1 cellular context compared by ENCODE assay signal in genomic region chr4:8592366-8593267, GRCh38.
TF ChIP-seq lines count a peak whose summit lies in the region.

TSS of gene CPZ (plus strand) at chr4:8592765. CDS start at chr4:8592834, 69 bp downstream.

TF ChIP-seq in HEK293, 187 proteins besides CTCF, POLR2A, EP300 and RAD21 (continued from another document and continues in another):
- TF ChIP-seq ZNF148 (tag by site-specific recombination; IDR thresholded peaks at IDR 0.05; ENCODE audit: borderline replicate concordance) (no peak), ZBTB17 (tag by site-specific recombination; IDR thresholded peaks at IDR 0.05) (no peak), ZNF837 (tag by site-specific recombination; IDR thresholded peaks at IDR 0.05) (no peak), ZNF140 (tag by site-specific recombination; IDR thresholded peaks at IDR 0.05) (no peak), ZSCAN18 (tag by site-specific recombination; IDR thresholded peaks at IDR 0.05) (no peak), GFI1B (tag by site-specific recombination; IDR thresholded peaks at IDR 0.05) (no peak), ZNF211 (tag by site-specific recombination; IDR thresholded peaks at IDR 0.05; ENCODE audit: low read depth) (no peak), HOXA7 (CRISPR knock-in tag; IDR thresholded peaks at IDR 0.05; ENCODE audit: borderline replicate concordance) (no peak), PRDM10 (tag by site-specific recombination; IDR thresholded peaks at IDR 0.05) (no peak), ZNF121 (tag by site-specific recombination; IDR thresholded peaks at IDR 0.05) (no peak), ZBTB26 (tag by site-specific recombination; optimal IDR thresholded peaks at IDR 0.05) (peak; percentile 32), ZNF610 (tag by site-specific recombination; IDR thresholded peaks at IDR 0.05; ENCODE audit: borderline replicate concordance) (no peak), ZNF416 (tag by site-specific recombination; IDR thresholded peaks at IDR 0.05) (no peak), ZNF707 (tag by site-specific recombination; IDR thresholded peaks at IDR 0.05) (no peak), HOXC10 (CRISPR knock-in tag; IDR thresholded peaks at IDR 0.05) (no peak), TCF7L2 (IDR thresholded peaks at IDR 0.05; ENCODE audit: borderline replicate concordance, low read depth, low read length) (no peak), ZBTB8A (tag by site-specific recombination; IDR thresholded peaks at IDR 0.05) (0 out of 2 replicates have a peak, but pooled peaks have one; percentile 21), ZNF670 (tag by site-specific recombination; IDR thresholded peaks at IDR 0.05; ENCODE audit: low read depth) (no peak), ZNF654 (tag by site-specific recombination; IDR thresholded peaks at IDR 0.05; ENCODE audit: low read depth) (no peak), ZBTB20 (tag by site-specific recombination; IDR thresholded peaks at IDR 0.05) (peak; percentile 82), BCL11A (tag by site-specific recombination; IDR thresholded peaks at IDR 0.05; ENCODE audit: low read depth) (no peak), OVOL3 (tag by site-specific recombination; IDR thresholded peaks at IDR 0.05) (no peak), ZFHX2 (tag by site-specific recombination; conservative IDR thresholded peaks at IDR 0.05) (peak; percentile 72), ZNF449 (tag by site-specific recombination; IDR thresholded peaks at IDR 0.05) (no peak), ZNF521 (tag by site-specific recombination; IDR thresholded peaks at IDR 0.05) (no peak), KLF8 (tag by site-specific recombination; IDR thresholded peaks at IDR 0.05) (no peak), ZNF571 (tag by site-specific recombination; IDR thresholded peaks at IDR 0.05) (no peak), SP3 (tag by site-specific recombination; IDR thresholded peaks at IDR 0.05) (0 out of 2 replicates have a peak, but pooled peaks have one; percentile 15), ZIC2 (tag by site-specific recombination; IDR thresholded peaks at IDR 0.05) (peak; percentile 62; the same call in 1 of the 2 replicates), ZNF600 (tag by site-specific recombination; IDR thresholded peaks at IDR 0.05) (no peak), ZNF266 (tag by site-specific recombination; IDR thresholded peaks at IDR 0.05; ENCODE audit: low read depth) (no peak), ZNF639 (tag by site-specific recombination; IDR thresholded peaks at IDR 0.05) (no peak), GLI2 (tag by site-specific recombination; IDR thresholded peaks at IDR 0.05; ENCODE audit: borderline replicate concordance, low read depth) (no peak), SETDB1 (IDR thresholded peaks at IDR 0.05; ENCODE audit: insufficient read length, low read length) (no peak), ZNF404 (tag by site-specific recombination; IDR thresholded peaks at IDR 0.05) (no peak), PRDM2 (tag by site-specific recombination; IDR thresholded peaks at IDR 0.05; ENCODE audit: borderline replicate concordance) (no peak), ZNF341 (tag by site-specific recombination; IDR thresholded peaks at IDR 0.05; ENCODE audit: low read depth) (no peak), ZNF398 (tag by site-specific recombination; IDR thresholded peaks at IDR 0.05) (peak; percentile 50; the same call in 1 of the 2 replicates), SP2 (tag by site-specific recombination; IDR thresholded peaks at IDR 0.05) (0 out of 2 replicates have a peak, but pooled peaks have one; percentile 11), AEBP2 (tag by site-specific recombination; IDR thresholded peaks at IDR 0.05; ENCODE audit: borderline replicate concordance) (no peak)
